In the genomic region with DNA sequence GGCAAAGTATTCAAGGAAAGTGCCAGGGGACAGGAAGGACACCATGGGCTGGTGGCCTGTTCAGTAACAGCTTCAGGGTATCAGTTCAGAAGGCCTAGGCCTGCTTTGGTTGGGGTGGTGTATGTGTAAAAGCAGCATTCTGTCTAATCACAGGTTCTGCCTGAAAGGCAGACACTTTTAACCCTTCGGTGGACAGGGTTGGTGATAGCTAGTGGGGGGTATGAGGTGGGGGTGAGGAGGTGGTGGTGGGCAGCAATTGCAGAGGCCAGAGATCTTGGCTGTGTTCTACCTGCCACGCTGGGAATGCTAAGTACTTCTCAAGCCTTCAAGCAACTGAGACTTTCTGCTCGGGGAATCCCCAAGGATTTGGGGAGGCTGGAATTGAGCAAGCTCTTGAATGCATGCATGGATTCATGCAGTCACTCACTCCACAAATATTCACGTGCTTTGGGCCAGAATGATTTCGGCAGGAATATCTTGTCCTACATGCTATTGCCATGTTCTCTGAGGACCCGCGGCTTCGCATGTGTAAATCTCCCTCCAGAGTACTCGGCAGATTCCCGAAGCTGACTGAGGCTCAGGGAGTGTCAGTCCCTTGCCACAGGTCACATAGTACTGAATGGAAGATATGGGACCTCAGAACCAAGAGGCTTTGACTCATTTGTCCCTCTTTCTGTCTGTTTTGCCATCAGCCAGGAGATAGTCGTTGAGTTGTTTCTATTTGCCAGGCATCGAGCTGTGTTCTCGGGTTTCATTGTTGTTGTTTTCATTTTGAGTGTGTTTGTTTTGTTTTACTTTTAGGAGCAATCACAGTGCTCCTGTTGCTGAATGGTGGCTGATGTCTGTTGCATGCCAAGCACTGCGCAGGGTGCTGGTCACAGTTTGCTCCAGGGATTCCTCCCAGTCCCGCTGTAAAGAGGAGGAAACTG, we compare ENCODE assay signal across 11 cellular contexts.
A peak's percentile ranks its signal among the peaks of the same experiment; 100 is the strongest.
DNase-seq lines count a peak whose midpoint lies in the region; ATAC-seq, FAIRE-seq and TF ChIP-seq lines count a peak whose summit lies in the region.
"Had no signal": no experiment of that assay in that cellular context is flagged by ENCODE, and none has a peak within 500 bp of the region (broad histone marks: within the 10 kb centered on the region; RNA-seq: fewer than 3 reads in every experiment).

No MANE protein-coding gene starts in this region.

- peaks cover 8% of the 10 kb centered on the region for H3K9me1 ChIP-seq in keratinocyte (ENCODE audit: control insufficient read depth, extremely low read depth, insufficient read depth, low read length)

- peaks cover 50% of the 10 kb centered on the region for H3K4me1 Mint-ChIP-seq in activated naive CD8-positive, alpha-beta T cell treated with anti-CD3 and anti-CD28 coated beads, Interleukin-2, amount 10 ng/mL, durations not matched to agents 7 days and 5 days
- H3K4me1 Mint-ChIP-seq in activated naive CD8-positive, alpha-beta T cell treated with anti-CD3 and anti-CD28 coated beads for 36 hours, result peaks cover 57% of the 10 kb centered on the region
- peaks cover 80% of the 10 kb centered on the region for H3K4me1 Mint-ChIP-seq in astrocyte (ENCODE audit: low read depth, unreplicated experiment)

- H3K27ac Mint-ChIP-seq in activated naive CD8-positive, alpha-beta T cell treated with anti-CD3 and anti-CD28 coated beads, Interleukin-2, amount 10 ng/mL, durations not matched to agents 7 days and 5 days, result peak overlapping the region; percentile 29
- no peak overlapping the region for H3K27ac Mint-ChIP-seq in activated naive CD8-positive, alpha-beta T cell treated with anti-CD3 and anti-CD28 coated beads for 36 hours
- H3K27ac Mint-ChIP-seq in astrocyte (ENCODE audit: unreplicated experiment), result no peak overlapping the region

- H3K9me3 ChIP-seq in astrocyte (ENCODE audit: insufficient read depth, low read depth, low read length) (no peaks in the 10 kb centered on the region), keratinocyte (ENCODE audit: control insufficient read depth, low read depth, low read length) (no peaks in the 10 kb centered on the region), transverse colon (no peaks in the 10 kb centered on the region)

- TF ChIP-seq EP300 in transverse colon (IDR thresholded peaks at IDR 0.05; ENCODE audit: low read depth), result no peak

- no peak overlapping the region for H3K27ac ChIP-seq in astrocyte (ENCODE audit: low read depth, low read length)
- peak overlapping the region; percentile 76 for H3K27ac ChIP-seq in keratinocyte (ENCODE audit: control insufficient read depth, insufficient read depth, low read length)
- H3K27ac ChIP-seq in transverse colon, result peak overlapping the region; percentile 1 to 18 (median 10)
- H3K27ac ChIP-seq: epithelial cell of prostate had no signal

- dilution Hi-C loops in keratinocyte (cut with MboI; ENCODE audit: extremely low pct_ligation_motif_present, low sequenced_read_pairs), result no loop called here

- no peak for TF ChIP-seq POLR2A in transverse colon (IDR thresholded peaks at IDR 0.05)

- H3K9ac ChIP-seq in astrocyte (ENCODE audit: low read length) (peak overlapping the region; percentile 25), keratinocyte (ENCODE audit: control insufficient read depth, extremely low read depth, insufficient read depth, low read length) (peak overlapping the region; percentile 63)

- H3K27me3 ChIP-seq in astrocyte (ENCODE audit: insufficient read depth, low read length) (no peaks in the 10 kb centered on the region), keratinocyte (ENCODE audit: control insufficient read depth, extremely low read depth, insufficient read depth, low read length) (no peaks in the 10 kb centered on the region), transverse colon (no peaks in the 10 kb centered on the region)

- intact Hi-C loops in transverse colon (cut with DNase I; ENCODE audit: low total_unique reads), result no loop called here

- FAIRE-seq in astrocyte (lab: Jason Lieb, UNC) (no peak), keratinocyte (lab: Jason Lieb, UNC) (peak; percentile 46), urothelium cell line (lab: Jason Lieb, UNC) (no peak)

- no peak for DNase-seq in activated naive CD8-positive, alpha-beta T cell treated with anti-CD3 and anti-CD28 coated beads, Interleukin-2, amount 10 ng/mL, durations not matched to agents 7 days and 5 days
- DNase-seq in activated naive CD8-positive, alpha-beta T cell treated with anti-CD3 and anti-CD28 coated beads for 36 hours, result no peak
- no peak for DNase-seq in astrocyte (ENCODE audit: low read depth)
- no peak for DNase-seq in keratinocyte (ENCODE audit: low read depth, low spot score)
- no peak for DNase-seq in transverse colon
- no peak for DNase-seq in HuH-7.5 (ENCODE audit: low spot score)
- DNase-seq in urothelium cell line (ENCODE audit: low spot score), result no peak
- DNase-seq: activated gamma-delta T cell; stimulated activated CD4-positive, alpha-beta T cell treated with anti-CD3 and anti-CD28 coated beads, Interleukin-2, amount 100 ng/mL, for 48 hours had no signal

- H3K4me3 ChIP-seq in astrocyte (ENCODE audit: insufficient read depth, low read depth, low read length) (no peak overlapping the region), keratinocyte (ENCODE audit: control insufficient read depth in 2 of 3, extremely low read depth in 1 of 3, insufficient read depth in 2 of 3, low read depth in 1 of 3, low read length in 3 of 3) (peak overlapping the region in 1 of 3 experiments; percentile 21), transverse colon (no peak overlapping the region)

- no peak overlapping the region for H2AFZ ChIP-seq in astrocyte (ENCODE audit: low read depth, low read length)
- no peak overlapping the region for H2AFZ ChIP-seq in keratinocyte (ENCODE audit: control insufficient read depth, low read length)

- TF ChIP-seq CTCF in astrocyte (IDR thresholded peaks at IDR 0.05; ENCODE audit: insufficient read depth, low read depth, low read length), result no peak
- no peak for TF ChIP-seq CTCF in keratinocyte (optimal IDR thresholded peaks at IDR 0.05 in 1 of 3, IDR thresholded peaks at IDR 0.05 in 1 of 3, conservative IDR thresholded peaks at IDR 0.05 in 1 of 3; ENCODE audit: extremely low read depth in 1 of 3, insufficient read depth in 2 of 3, low read length in 3 of 3)
- TF ChIP-seq CTCF in transverse colon (IDR thresholded peaks at IDR 0.05), result no peak

- peaks cover 90% of the 10 kb centered on the region for H3K79me2 ChIP-seq in astrocyte (ENCODE audit: insufficient read depth, low read length)
- H3K79me2 ChIP-seq in keratinocyte (ENCODE audit: control insufficient read depth, insufficient read depth, low read length), result peaks cover 88% of the 10 kb centered on the region

- H3K36me3 Mint-ChIP-seq in activated naive CD8-positive, alpha-beta T cell treated with anti-CD3 and anti-CD28 coated beads, Interleukin-2, amount 10 ng/mL, durations not matched to agents 7 days and 5 days, result peaks cover 7% of the 10 kb centered on the region
- H3K36me3 Mint-ChIP-seq in activated naive CD8-positive, alpha-beta T cell treated with anti-CD3 and anti-CD28 coated beads for 36 hours, result peaks cover 5% of the 10 kb centered on the region
- H3K36me3 Mint-ChIP-seq in astrocyte (ENCODE audit: low read depth, unreplicated experiment), result peaks cover 14% of the 10 kb centered on the region

- H3K36me3 ChIP-seq in astrocyte (ENCODE audit: insufficient read depth, low read length), result no peaks in the 10 kb centered on the region
- H3K36me3 ChIP-seq in keratinocyte (ENCODE audit: control insufficient read depth in 2 of 2, extremely low read depth in 1 of 2, insufficient read depth in 2 of 2, low read length in 2 of 2), result peaks cover 2 to 23% of the 10 kb centered on the region in 2 experiments
- no peaks in the 10 kb centered on the region for H3K36me3 ChIP-seq in transverse colon

- H3K4me2 ChIP-seq in astrocyte (ENCODE audit: low read length) (peak overlapping the region; percentile 1), keratinocyte (ENCODE audit: control insufficient read depth, extremely low read depth, insufficient read depth, low read depth, low read length) (peak overlapping the region; percentile 77)

- 75 to 80% methylated on average over 2 to 15 of the region's 15 CpGs for WGBS in transverse colon (ENCODE audit: low coverage in 1 of 2), 2 donors

- H3K9me3 Mint-ChIP-seq in activated naive CD8-positive, alpha-beta T cell treated with anti-CD3 and anti-CD28 coated beads, Interleukin-2, amount 10 ng/mL, durations not matched to agents 7 days and 5 days, result no peaks in the 10 kb centered on the region
- no peaks in the 10 kb centered on the region for H3K9me3 Mint-ChIP-seq in activated naive CD8-positive, alpha-beta T cell treated with anti-CD3 and anti-CD28 coated beads for 36 hours
- H3K9me3 Mint-ChIP-seq in astrocyte (ENCODE audit: unreplicated experiment), result no peaks in the 10 kb centered on the region

- no peaks in the 10 kb centered on the region for H3K27me3 Mint-ChIP-seq in activated naive CD8-positive, alpha-beta T cell treated with anti-CD3 and anti-CD28 coated beads, Interleukin-2, amount 10 ng/mL, durations not matched to agents 7 days and 5 days
- no peaks in the 10 kb centered on the region for H3K27me3 Mint-ChIP-seq in activated naive CD8-positive, alpha-beta T cell treated with anti-CD3 and anti-CD28 coated beads for 36 hours
- H3K27me3 Mint-ChIP-seq in astrocyte (ENCODE audit: low read depth, unreplicated experiment), result no peaks in the 10 kb centered on the region

- no peak overlapping the region for H3K4me3 Mint-ChIP-seq in activated naive CD8-positive, alpha-beta T cell treated with anti-CD3 and anti-CD28 coated beads, Interleukin-2, amount 10 ng/mL, durations not matched to agents 7 days and 5 days
- H3K4me3 Mint-ChIP-seq in activated naive CD8-positive, alpha-beta T cell treated with anti-CD3 and anti-CD28 coated beads for 36 hours, result no peak overlapping the region
- no peak overlapping the region for H3K4me3 Mint-ChIP-seq in astrocyte (ENCODE audit: unreplicated experiment)

- in situ Hi-C loops in transverse colon (cut with MboI; ENCODE audit: low pct_ligation_motif_present in 1 of 4, low pct_unique_long_range_greater_than_20kb in 1 of 4, low sequenced_read_pairs in 3 of 4), result no loop called here

- POLR2A ChIA-PET in activated naive CD8-positive, alpha-beta T cell treated with anti-CD3 and anti-CD28 coated beads, Interleukin-2, amount 10 ng/mL, durations not matched to agents 7 days and 5 days (lab: Charles Lee), result interaction anchor here (1.3 kb wide), 1 partner anchor 10 kb away, joined by 3 read pairs; no protein-coding TSS in a partner anchor

- no peak for ATAC-seq in activated naive CD8-positive, alpha-beta T cell treated with anti-CD3 and anti-CD28 coated beads, Interleukin-2, amount 10 ng/mL, durations not matched to agents 7 days and 5 days (ENCODE audit: low read depth)
- no peak for ATAC-seq in GM18873 (IDR thresholded peaks at IDR 0.05; ENCODE audit: low FRiP score, unreplicated experiment)

- H4K20me1 ChIP-seq in astrocyte (ENCODE audit: insufficient read depth, low read length), result peaks cover 25% of the 10 kb centered on the region
- peaks cover 3% of the 10 kb centered on the region for H4K20me1 ChIP-seq in keratinocyte (ENCODE audit: control insufficient read depth, extremely low read depth, insufficient read depth, low read length)

- H3K4me1 ChIP-seq in astrocyte (ENCODE audit: insufficient read depth, low read length), result peaks cover 59% of the 10 kb centered on the region
- peaks cover 81% of the 10 kb centered on the region for H3K4me1 ChIP-seq in keratinocyte (ENCODE audit: control insufficient read depth, extremely low read depth, insufficient read depth, low read length)
- peaks cover 36 to 78% (median 48%) of the 10 kb centered on the region in 4 donors for H3K4me1 ChIP-seq in transverse colon
